ENCODE assay signal across 1 cellular context in the genomic region with DNA sequence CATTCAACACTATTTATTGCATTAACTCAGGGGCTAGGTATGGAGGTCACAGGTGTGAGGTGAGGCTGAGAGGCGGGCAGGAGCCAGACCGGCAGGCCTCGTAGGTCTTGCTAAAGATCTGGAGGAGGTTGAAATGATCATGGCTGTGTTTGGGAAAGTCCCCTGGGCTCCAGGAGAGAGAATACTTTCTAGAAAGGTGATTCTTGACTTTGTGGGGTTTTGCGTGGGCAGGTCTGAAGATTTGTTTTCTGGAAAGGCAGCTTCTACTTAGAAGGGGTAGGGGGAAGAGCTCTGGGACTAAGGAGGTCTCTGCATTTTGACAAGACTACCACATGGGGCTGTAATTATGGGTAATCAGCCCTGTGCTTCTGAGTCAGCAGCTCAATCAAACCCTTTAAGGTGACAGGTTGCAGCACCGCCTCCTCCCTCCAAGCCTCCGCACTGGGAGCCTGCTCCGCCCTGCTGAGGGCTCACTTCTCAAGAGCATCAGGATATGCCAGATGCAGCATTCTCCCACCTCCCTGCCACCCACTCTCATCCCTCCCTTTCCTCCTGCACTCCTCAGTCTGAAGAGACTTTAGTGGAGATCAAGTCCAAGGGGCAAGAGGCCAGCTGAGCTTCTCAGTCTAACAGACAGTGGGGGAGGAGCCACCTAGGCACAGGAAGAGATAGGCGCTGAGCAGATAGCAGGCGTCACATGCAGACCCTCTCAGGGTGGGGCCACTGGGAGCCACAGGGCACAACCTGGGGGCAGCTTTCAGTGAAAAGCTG.
TF ChIP-seq lines count a peak whose summit lies in the region.

No MANE protein-coding gene starts in this region.

TF ChIP-seq in K562, 482 proteins besides CTCF, POLR2A, EP300 and RAD21 (continues in another document):
- TF ChIP-seq, protein P1, sequence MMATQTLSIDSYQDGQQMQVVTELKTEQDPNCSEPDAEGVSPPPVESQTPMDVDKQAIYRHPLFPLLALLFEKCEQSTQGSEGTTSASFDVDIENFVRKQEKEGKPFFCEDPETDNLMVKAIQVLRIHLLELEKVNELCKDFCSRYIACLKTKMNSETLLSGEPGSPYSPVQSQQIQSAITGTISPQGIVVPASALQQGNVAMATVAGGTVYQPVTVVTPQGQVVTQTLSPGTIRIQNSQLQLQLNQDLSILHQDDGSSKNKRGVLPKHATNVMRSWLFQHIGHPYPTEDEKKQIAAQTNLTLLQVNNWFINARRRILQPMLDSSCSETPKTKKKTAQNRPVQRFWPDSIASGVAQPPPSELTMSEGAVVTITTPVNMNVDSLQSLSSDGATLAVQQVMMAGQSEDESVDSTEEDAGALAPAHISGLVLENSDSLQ (IDR thresholded peaks at IDR 0.05) = peak; percentile 94
- TF ChIP-seq SMAD4 (CRISPR knock-in tag; conservative IDR thresholded peaks at IDR 0.05) (peak; percentile 70; the same call in 1 of the 2 replicates), ARID1B (IDR thresholded peaks at IDR 0.05) (peak; percentile 83), CXXC5 (CRISPR knock-in tag; IDR thresholded peaks at IDR 0.05) (peak; percentile 62), ZNF551 (CRISPR knock-in tag; IDR thresholded peaks at IDR 0.05) (no peak), WHSC1 (IDR thresholded peaks at IDR 0.05; ENCODE audit: low read length) (no peak), ZNF780A (CRISPR knock-in tag; IDR thresholded peaks at IDR 0.05) (no peak), TAF1 (IDR thresholded peaks at IDR 0.05; ENCODE audit: control insufficient read depth, extremely low read depth, insufficient read depth, low read length, severe bottlenecking) (peak; percentile 15), ZNF695 (CRISPR knock-in tag; IDR thresholded peaks at IDR 0.05) (no peak), MTA1 (IDR thresholded peaks at IDR 0.05; ENCODE audit: borderline replicate concordance) (peak; percentile 68; the same call in 1 of the 2 replicates), MIER1 (IDR thresholded peaks at IDR 0.05; ENCODE audit: low read depth) (no peak), TOE1 (IDR thresholded peaks at IDR 0.05; ENCODE audit: borderline replicate concordance) (peak; percentile 82; the same call in 1 of the 2 replicates), TOE1 (CRISPR knock-in tag; IDR thresholded peaks at IDR 0.05; ENCODE audit: borderline replicate concordance, low read depth) (no peak), MYBL2 (IDR thresholded peaks at IDR 0.05; ENCODE audit: low read depth) (no peak), MYBL2 (CRISPR knock-in tag; IDR thresholded peaks at IDR 0.05; ENCODE audit: borderline replicate concordance) (no peak), ZNF212 (CRISPR knock-in tag; IDR thresholded peaks at IDR 0.05) (no peak), RFX7 (CRISPR knock-in tag; IDR thresholded peaks at IDR 0.05) (no peak), ZNF253 (CRISPR knock-in tag; conservative IDR thresholded peaks at IDR 0.05) (no peak), BHLHE40 (IDR thresholded peaks at IDR 0.05; ENCODE audit: low read length) (peak; percentile 87), ETV5 (CRISPR knock-in tag; IDR thresholded peaks at IDR 0.05; ENCODE audit: low read depth) (peak; percentile 64; the same call in 1 of the 2 replicates), SAFB (IDR thresholded peaks at IDR 0.05; ENCODE audit: borderline replicate concordance, low read depth, low read length) (no peak), RBM39 (optimal IDR thresholded peaks at IDR 0.05; ENCODE audit: low read depth, low read length) (no peak), CBFA2T2 (conservative IDR thresholded peaks at IDR 0.05) (0 out of 2 replicates have a peak, but pooled peaks have one; percentile 30), NR4A1 (CRISPR knock-in tag; IDR thresholded peaks at IDR 0.05) (no peak; the same call in 1 of the 2 replicates), NR4A1 (tag; IDR thresholded peaks at IDR 0.05) (no peak), ZNF445 (CRISPR knock-in tag; IDR thresholded peaks at IDR 0.05; ENCODE audit: low read depth) (no peak), NR2C1 (IDR thresholded peaks at IDR 0.05) (peak; percentile 10; the same call in 1 of the 2 replicates), NR2C1 (tag; IDR thresholded peaks at IDR 0.05) (0 out of 2 replicates have a peak, but pooled peaks have one; percentile 9), ATF7 (IDR thresholded peaks at IDR 0.05) (peak; percentile 67), DPF2 (IDR thresholded peaks at IDR 0.05) (peak; percentile 93), ZNF143 (CRISPR knock-in tag; IDR thresholded peaks at IDR 0.05) (no peak), SOX6 (IDR thresholded peaks at IDR 0.05) (peak; percentile 71), HEY1 (CRISPR knock-in tag; IDR thresholded peaks at IDR 0.05; ENCODE audit: borderline replicate concordance) (peak; percentile 37; the same call in 1 of the 2 replicates), TEAD1 (CRISPR knock-in tag; IDR thresholded peaks at IDR 0.05) (0 out of 4 replicates have a peak, but pooled peaks of 1 of the 2 experiments have one; percentile 54), MEIS2 (IDR thresholded peaks at IDR 0.05; ENCODE audit: partially characterized antibody) (peak; percentile 93), NFRKB (IDR thresholded peaks at IDR 0.05; ENCODE audit: low read depth) (0 out of 2 replicates have a peak, but pooled peaks have one; percentile 38), JUND (IDR thresholded peaks at IDR 0.05; ENCODE audit: borderline replicate concordance, low read depth, low read length) (peak; percentile 86), JUND (tag; IDR thresholded peaks at IDR 0.05; ENCODE audit: borderline replicate concordance, low read depth, low read length) (peak; percentile 80; the same call in 2 of the 3 replicates), NCOR1 (IDR thresholded peaks at IDR 0.05) (peak; percentile 32; the same call in 1 of the 2 replicates), SIN3A (IDR thresholded peaks at IDR 0.05; ENCODE audit: borderline replicate concordance in 2 of 2, control insufficient read depth in 1 of 2, low read depth in 2 of 2, low read length in 2 of 2) (0 out of 4 replicates have a peak, but pooled peaks of 1 of the 2 experiments have one; percentile 48), LARP7 (IDR thresholded peaks at IDR 0.05) (no peak), U2AF2 (optimal IDR thresholded peaks at IDR 0.05; ENCODE audit: low read depth, low read length) (no peak), ATF1 (CRISPR knock-in tag; IDR thresholded peaks at IDR 0.05) (no peak), ATF1 (tag; IDR thresholded peaks at IDR 0.05) (peak; percentile 79), CREM (IDR thresholded peaks at IDR 0.05; ENCODE audit: low read depth) (peak; percentile 72)
- TF ChIP-seq, protein P2, sequence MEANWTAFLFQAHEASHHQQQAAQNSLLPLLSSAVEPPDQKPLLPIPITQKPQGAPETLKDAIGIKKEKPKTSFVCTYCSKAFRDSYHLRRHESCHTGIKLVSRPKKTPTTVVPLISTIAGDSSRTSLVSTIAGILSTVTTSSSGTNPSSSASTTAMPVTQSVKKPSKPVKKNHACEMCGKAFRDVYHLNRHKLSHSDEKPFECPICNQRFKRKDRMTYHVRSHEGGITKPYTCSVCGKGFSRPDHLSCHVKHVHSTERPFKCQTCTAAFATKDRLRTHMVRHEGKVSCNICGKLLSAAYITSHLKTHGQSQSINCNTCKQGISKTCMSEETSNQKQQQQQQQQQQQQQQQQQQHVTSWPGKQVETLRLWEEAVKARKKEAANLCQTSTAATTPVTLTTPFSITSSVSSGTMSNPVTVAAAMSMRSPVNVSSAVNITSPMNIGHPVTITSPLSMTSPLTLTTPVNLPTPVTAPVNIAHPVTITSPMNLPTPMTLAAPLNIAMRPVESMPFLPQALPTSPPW (CRISPR knock-in tag; IDR thresholded peaks at IDR 0.05) = peak; percentile 81
- TF ChIP-seq, protein P3, sequence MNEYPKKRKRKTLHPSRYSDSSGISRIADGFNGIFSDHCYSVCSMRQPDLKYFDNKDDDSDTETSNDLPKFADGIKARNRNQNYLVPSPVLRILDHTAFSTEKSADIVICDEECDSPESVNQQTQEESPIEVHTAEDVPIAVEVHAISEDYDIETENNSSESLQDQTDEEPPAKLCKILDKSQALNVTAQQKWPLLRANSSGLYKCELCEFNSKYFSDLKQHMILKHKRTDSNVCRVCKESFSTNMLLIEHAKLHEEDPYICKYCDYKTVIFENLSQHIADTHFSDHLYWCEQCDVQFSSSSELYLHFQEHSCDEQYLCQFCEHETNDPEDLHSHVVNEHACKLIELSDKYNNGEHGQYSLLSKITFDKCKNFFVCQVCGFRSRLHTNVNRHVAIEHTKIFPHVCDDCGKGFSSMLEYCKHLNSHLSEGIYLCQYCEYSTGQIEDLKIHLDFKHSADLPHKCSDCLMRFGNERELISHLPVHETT (CRISPR knock-in tag; conservative IDR thresholded peaks at IDR 0.05 in 1 of 2, IDR thresholded peaks at IDR 0.05 in 1 of 2) = 0 out of 4 replicates have a peak, but pooled peaks of 1 of the 2 experiments have one; percentile 17
- TF ChIP-seq, protein P4, sequence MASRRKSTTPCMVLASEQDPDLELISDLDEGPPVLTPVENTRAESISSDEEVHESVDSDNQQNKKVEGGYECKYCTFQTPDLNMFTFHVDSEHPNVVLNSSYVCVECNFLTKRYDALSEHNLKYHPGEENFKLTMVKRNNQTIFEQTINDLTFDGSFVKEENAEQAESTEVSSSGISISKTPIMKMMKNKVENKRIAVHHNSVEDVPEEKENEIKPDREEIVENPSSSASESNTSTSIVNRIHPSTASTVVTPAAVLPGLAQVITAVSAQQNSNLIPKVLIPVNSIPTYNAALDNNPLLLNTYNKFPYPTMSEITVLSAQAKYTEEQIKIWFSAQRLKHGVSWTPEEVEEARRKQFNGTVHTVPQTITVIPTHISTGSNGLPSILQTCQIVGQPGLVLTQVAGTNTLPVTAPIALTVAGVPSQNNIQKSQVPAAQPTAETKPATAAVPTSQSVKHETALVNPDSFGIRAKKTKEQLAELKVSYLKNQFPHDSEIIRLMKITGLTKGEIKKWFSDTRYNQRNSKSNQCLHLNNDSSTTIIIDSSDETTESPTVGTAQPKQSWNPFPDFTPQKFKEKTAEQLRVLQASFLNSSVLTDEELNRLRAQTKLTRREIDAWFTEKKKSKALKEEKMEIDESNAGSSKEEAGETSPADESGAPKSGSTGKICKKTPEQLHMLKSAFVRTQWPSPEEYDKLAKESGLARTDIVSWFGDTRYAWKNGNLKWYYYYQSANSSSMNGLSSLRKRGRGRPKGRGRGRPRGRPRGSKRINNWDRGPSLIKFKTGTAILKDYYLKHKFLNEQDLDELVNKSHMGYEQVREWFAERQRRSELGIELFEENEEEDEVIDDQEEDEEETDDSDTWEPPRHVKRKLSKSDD (conservative IDR thresholded peaks at IDR 0.05; ENCODE audit: low read length) = no peak
- TF ChIP-seq, protein P5, sequence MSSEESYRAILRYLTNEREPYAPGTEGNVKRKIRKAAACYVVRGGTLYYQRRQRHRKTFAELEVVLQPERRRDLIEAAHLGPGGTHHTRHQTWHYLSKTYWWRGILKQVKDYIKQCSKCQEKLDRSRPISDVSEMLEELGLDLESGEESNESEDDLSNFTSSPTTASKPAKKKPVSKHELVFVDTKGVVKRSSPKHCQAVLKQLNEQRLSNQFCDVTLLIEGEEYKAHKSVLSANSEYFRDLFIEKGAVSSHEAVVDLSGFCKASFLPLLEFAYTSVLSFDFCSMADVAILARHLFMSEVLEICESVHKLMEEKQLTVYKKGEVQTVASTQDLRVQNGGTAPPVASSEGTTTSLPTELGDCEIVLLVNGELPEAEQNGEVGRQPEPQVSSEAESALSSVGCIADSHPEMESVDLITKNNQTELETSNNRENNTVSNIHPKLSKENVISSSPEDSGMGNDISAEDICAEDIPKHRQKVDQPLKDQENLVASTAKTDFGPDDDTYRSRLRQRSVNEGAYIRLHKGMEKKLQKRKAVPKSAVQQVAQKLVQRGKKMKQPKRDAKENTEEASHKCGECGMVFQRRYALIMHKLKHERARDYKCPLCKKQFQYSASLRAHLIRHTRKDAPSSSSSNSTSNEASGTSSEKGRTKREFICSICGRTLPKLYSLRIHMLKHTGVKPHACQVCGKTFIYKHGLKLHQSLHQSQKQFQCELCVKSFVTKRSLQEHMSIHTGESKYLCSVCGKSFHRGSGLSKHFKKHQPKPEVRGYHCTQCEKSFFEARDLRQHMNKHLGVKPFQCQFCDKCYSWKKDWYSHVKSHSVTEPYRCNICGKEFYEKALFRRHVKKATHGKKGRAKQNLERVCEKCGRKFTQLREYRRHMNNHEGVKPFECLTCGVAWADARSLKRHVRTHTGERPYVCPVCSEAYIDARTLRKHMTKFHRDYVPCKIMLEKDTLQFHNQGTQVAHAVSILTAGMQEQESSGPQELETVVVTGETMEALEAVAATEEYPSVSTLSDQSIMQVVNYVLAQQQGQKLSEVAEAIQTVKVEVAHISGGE (CRISPR knock-in tag; IDR thresholded peaks at IDR 0.05) = peak in 1 of 3 experiments; percentile 38; a peak in 1 of 6 replicates
- TF ChIP-seq, protein P6, sequence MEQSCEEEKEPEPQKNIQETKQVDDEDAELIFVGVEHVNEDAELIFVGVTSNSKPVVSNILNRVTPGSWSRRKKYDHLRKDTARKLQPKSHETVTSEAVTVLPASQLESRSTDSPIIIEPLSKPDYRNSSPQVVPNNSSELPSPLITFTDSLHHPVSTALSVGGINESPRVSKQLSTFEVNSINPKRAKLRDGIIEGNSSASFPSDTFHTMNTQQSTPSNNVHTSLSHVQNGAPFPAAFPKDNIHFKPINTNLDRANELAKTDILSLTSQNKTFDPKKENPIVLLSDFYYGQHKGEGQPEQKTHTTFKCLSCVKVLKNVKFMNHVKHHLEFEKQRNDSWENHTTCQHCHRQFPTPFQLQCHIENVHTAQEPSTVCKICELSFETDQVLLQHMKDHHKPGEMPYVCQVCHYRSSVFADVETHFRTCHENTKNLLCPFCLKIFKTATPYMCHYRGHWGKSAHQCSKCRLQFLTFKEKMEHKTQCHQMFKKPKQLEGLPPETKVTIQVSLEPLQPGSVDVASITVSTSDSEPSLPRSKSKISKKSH (CRISPR knock-in tag; IDR thresholded peaks at IDR 0.05) = no peak
- TF ChIP-seq, protein P7, sequence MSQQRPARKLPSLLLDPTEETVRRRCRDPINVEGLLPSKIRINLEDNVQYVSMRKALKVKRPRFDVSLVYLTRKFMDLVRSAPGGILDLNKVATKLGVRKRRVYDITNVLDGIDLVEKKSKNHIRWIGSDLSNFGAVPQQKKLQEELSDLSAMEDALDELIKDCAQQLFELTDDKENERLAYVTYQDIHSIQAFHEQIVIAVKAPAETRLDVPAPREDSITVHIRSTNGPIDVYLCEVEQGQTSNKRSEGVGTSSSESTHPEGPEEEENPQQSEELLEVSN (IDR thresholded peaks at IDR 0.05; ENCODE audit: borderline replicate concordance in 1 of 2, extremely low read depth in 1 of 2, insufficient read depth in 1 of 2, insufficient read length in 1 of 2, low read depth in 1 of 2, low read length in 1 of 2, poor library complexity in 1 of 2, severe bottlenecking in 1 of 2) = no peak
- TF ChIP-seq, protein P8, sequence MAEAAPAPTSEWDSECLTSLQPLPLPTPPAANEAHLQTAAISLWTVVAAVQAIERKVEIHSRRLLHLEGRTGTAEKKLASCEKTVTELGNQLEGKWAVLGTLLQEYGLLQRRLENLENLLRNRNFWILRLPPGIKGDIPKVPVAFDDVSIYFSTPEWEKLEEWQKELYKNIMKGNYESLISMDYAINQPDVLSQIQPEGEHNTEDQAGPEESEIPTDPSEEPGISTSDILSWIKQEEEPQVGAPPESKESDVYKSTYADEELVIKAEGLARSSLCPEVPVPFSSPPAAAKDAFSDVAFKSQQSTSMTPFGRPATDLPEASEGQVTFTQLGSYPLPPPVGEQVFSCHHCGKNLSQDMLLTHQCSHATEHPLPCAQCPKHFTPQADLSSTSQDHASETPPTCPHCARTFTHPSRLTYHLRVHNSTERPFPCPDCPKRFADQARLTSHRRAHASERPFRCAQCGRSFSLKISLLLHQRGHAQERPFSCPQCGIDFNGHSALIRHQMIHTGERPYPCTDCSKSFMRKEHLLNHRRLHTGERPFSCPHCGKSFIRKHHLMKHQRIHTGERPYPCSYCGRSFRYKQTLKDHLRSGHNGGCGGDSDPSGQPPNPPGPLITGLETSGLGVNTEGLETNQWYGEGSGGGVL (CRISPR knock-in tag; IDR thresholded peaks at IDR 0.05) = no peak
